Comparison of ENCODE assay signal across 6 cellular contexts in the genomic region with DNA sequence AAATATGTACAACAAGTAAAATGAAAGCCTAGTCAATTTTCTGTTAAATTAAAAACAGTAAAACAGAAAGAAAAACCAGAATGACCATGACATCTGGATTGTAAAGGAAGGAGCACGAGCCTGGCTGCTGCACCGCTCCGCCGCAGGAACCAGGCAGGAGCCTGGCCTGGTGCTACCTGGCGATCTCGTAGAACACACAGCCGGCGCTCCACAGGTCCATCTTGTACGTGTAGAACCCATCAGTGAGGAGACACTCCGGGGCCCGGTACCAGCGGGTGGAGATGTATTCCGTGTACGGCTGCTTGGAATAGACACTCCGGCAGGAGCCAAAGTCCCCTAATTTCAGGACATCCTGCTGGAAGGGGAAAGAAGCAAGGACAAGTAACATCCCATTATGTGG.
"Had no signal": no experiment of that assay in that cellular context is flagged by ENCODE, and none has a peak within 500 bp of the region (broad histone marks: within the 10 kb centered on the region; RNA-seq: fewer than 3 reads in every experiment).

No MANE protein-coding gene starts in this region.

- H3K9me3 Mint-ChIP-seq: GM23338, HFFc6 had no signal

- H3K4me2 ChIP-seq: GM23338 had no signal

- H3K4me1 ChIP-seq: HAP-1 had no signal

- DNase-seq: HFFc6, IMR-90, KG1 had no signal

- H3K9me3 ChIP-seq: HAP-1 had no signal

- H2AFZ ChIP-seq: GM23338 had no signal

- H3K36me3 ChIP-seq: HAP-1 had no signal

- H3K4me3 Mint-ChIP-seq: GM23338, HFFc6 had no signal

- H3K27ac Mint-ChIP-seq: GM23338, HFFc6 had no signal

- H3K4me3 ChIP-seq: GM23338, HAP-1, K562 had no signal
